In the genomic region with DNA sequence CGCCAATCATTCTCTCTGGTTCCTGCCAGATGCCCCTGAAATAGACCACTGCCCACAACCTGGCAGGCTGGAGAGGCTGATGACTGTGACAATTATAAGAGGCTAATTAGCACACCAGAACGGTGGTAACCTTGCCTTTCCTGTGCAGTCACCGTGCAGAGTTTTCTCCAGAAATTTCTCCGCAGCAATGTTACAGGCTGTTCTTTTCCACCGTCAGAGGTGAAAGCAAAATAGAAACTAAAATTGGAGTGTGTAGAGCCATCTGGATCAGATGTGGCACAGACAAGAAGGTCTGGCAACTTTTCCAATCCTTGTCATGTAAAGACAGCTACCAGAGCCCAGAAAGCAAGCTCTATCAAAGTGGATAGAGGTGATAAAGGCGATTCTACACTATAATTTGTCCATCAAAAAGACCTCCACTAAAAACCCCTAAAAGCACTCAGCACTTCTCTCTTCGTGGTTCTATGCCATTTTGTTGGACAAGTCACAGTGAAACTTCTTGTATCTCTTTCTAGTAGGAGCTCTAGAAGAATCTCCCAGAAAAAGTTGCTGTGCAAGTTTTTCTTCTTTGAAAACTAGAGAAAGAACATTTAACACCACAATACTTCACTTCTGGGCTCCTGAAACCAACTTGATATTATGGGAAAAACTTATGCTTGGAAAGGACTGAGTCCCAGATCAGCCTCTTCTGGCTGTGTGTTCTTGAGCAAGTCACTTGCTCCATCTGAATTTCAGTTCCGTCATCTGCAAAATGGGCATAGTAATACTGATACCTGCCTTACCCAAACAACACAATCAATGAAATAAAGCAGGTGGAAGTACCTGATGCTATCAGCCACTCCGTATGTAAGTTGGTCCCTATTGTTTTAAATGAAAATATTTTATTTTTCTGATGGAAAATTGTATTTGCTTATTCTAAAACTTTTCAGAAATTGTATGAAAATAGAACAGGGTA, we compare ENCODE assay signal across 16 cellular contexts.
A peak's percentile ranks its signal among the peaks of the same experiment; 100 is the strongest.
DNase-seq lines count a peak whose midpoint lies in the region; TF ChIP-seq lines count a peak whose summit lies in the region.
"Had no signal": no experiment of that assay in that cellular context is flagged by ENCODE, and none has a peak within 500 bp of the region (broad histone marks: within the 10 kb centered on the region; RNA-seq: fewer than 3 reads in every experiment).

No MANE protein-coding gene starts in this region.

- H3K4me3 ChIP-seq in GM12865 (ENCODE audit: low read depth, low read length) (no peak overlapping the region), tibial nerve (no peak overlapping the region)
- H3K4me3 ChIP-seq: A549 had no signal

- H3K27ac ChIP-seq in tibial nerve: no peak overlapping the region
- H3K27ac ChIP-seq: A549, HL-60 had no signal

- no peaks in the 10 kb centered on the region for H3K4me1 ChIP-seq in tibial nerve
- H3K4me1 ChIP-seq: A549 had no signal

- no peak for TF ChIP-seq EP300 in tibial nerve (IDR thresholded peaks at IDR 0.05)

- WGBS in tibial nerve, 2 donors: 77% methylated on average over 9 of the region's 9 CpGs

- H3K9me3 ChIP-seq in tibial nerve: peaks cover 0 to 9% (median 0%) of the 10 kb centered on the region in 4 donors
- H3K9me3 ChIP-seq: A549 had no signal

- no peaks in the 10 kb centered on the region for H3K36me3 ChIP-seq in tibial nerve

- DNase-seq in Ammon's horn (ENCODE audit: low spot score) (peak; percentile 12), GM12865 (ENCODE audit: low read depth) (peak; percentile 19), NCI-H69 (lab: John Stamatoyannopoulos, UW) (peak; percentile 91), middle frontal gyrus (ENCODE audit: extremely low spot score, low spot score) (peak; percentile 41), tibial nerve (ENCODE audit: low spot score in 2 of 2) (no peak), NCI-H345 (lab: John Stamatoyannopoulos, UW) (no peak), GOT3 (lab: John Stamatoyannopoulos, UW) (no peak)
- no peak for DNase-seq in effector CD8-positive, alpha-beta T cell (lab: John Stamatoyannopoulos, UW)
- DNase-seq: EL, Kasumi-1, NCI-H2029, NCI-H510A treated with DMSO at 0.1 percent for 48 hours, RPMI8226, SIG-M5 had no signal

- TF ChIP-seq CTCF in GM12865 (IDR thresholded peaks at IDR 0.05; ENCODE audit: insufficient read depth, low read depth, low read length, missing control alignments): no peak
- TF ChIP-seq CTCF in tibial nerve (IDR thresholded peaks at IDR 0.05): no peak

- H3K27me3 ChIP-seq in tibial nerve: no peaks in the 10 kb centered on the region

- TF ChIP-seq POLR2A in tibial nerve (IDR thresholded peaks at IDR 0.05): no peak

Comparison
In these comparisons a context has a peak if more than half of its experiments do, and no peak if none do; other contexts are left out.
1. DNase-seq: peak in Ammon's horn (single experiment), GM12865 (single experiment), NCI-H69 (single experiment) and middle frontal gyrus (single experiment); none in tibial nerve (0 of 2), effector CD8-positive, alpha-beta T cell (single experiment), NCI-H345 (single experiment) and GOT3 (single experiment).